ENCODE assay signal across 10 cellular contexts in the genomic region with DNA sequence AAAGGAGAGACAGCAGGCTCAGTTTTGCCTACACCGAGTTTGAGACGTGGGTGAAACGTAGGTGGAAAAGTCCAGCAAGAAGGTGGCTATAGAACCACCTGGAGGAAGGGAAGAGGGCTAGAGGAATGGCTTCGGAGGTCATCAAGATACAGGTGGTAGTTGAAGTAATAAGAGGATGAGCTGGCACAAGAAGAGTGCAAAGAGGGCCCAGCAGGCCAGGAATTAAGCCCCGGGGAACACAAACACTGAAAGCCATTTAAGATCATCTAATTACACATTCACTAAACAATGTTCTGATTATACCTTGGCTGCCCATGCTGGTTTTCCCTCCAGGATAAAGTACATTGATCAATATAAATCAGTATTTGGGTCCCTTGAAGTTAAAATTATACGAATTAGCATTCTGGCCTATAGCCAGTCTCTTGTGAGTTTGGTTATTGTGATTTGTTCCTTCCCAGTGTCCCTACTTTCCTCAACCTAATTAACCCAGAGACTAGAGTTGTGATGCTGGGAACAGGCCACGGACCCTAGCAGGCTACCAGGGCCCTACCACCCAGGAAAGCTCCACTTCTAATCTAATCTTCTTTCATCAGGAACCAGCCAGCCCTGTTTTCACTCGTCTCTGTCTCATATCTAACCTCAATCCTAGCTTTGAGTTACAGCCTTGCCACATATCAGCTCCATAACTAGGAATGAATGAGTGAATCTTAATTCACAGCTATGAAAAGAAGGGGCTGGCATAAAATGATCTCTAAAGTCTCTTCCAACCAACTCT. TPM values are rescaled to one million over a fixed set of nuclear protein-coding genes. Genes with fewer than 3 reads are reported as not detected.
DNase-seq lines count a peak whose midpoint lies in the region; ATAC-seq and TF ChIP-seq lines count a peak whose summit lies in the region.
"Had no signal": no experiment of that assay in that cellular context is flagged by ENCODE, and none has a peak within 500 bp of the region (broad histone marks: within the 10 kb centered on the region; RNA-seq: fewer than 3 reads in every experiment).

No MANE protein-coding gene starts in this region.

- intact Hi-C loops in dorsolateral prefrontal cortex (cut with DNase I) = loop anchor here in 1 of 2 donors (10.0 kb wide), 1 partner anchor 357 kb away; no protein-coding TSS in a partner anchor
- intact Hi-C loops in psoas muscle (cut with DNase I) = no loop called here
- intact Hi-C loops in head of caudate nucleus (cut with DNase I) = no loop called here

- DNase-seq in NCI-H146 (lab: John Stamatoyannopoulos, UW) (peak; percentile 82), dorsolateral prefrontal cortex (no peak), psoas muscle (no peak), occipital lobe (lab: John Stamatoyannopoulos, UW) (no peak), DMS79 treated with DMSO at 0.1 percent for 48 hours (lab: John Stamatoyannopoulos, UW) (no peak), T-helper 2 cell (no peak), head of caudate nucleus (no peak)
- DNase-seq: right lobe of liver, SHP77 had no signal

- H3K4me3 ChIP-seq in BLaER1 = no peak overlapping the region
- no peak overlapping the region for H3K4me3 ChIP-seq in dorsolateral prefrontal cortex
- no peak overlapping the region for H3K4me3 ChIP-seq in psoas muscle
- H3K4me3 ChIP-seq: right lobe of liver had no signal

- no peaks in the 10 kb centered on the region for H3K27me3 ChIP-seq in BLaER1
- H3K27me3 ChIP-seq in dorsolateral prefrontal cortex = no peaks in the 10 kb centered on the region
- no peaks in the 10 kb centered on the region for H3K27me3 ChIP-seq in psoas muscle (ENCODE audit: insufficient read depth in 3 of 3, low read length in 2 of 3)
- H3K27me3 ChIP-seq: right lobe of liver had no signal

- no peak for TF ChIP-seq CTCF in dorsolateral prefrontal cortex (IDR thresholded peaks at IDR 0.05 in 54 of 56, conservative IDR thresholded peaks at IDR 0.05 in 2 of 56; ENCODE audit: low read depth in 1 of 56, partially characterized antibody in 56 of 56)
- no peak for TF ChIP-seq CTCF in psoas muscle (IDR thresholded peaks at IDR 0.05)

- WGBS in psoas muscle, 3 donors = 67 to 81% (median 70%) methylated on average over 8 of the region's 8 CpGs

- H3K36me3 ChIP-seq in BLaER1 (peaks cover 100% of the 10 kb centered on the region), psoas muscle (ENCODE audit: insufficient read depth in 1 of 2, low read depth in 1 of 2) (peaks cover 3 to 93% of the 10 kb centered on the region in 2 donors)

- H3K9ac ChIP-seq in BLaER1 = 0 out of 2 replicates have a peak overlapping the region, but pooled peaks have one; percentile 28

- H3K9me3 ChIP-seq in BLaER1 (no peaks in the 10 kb centered on the region), psoas muscle (no peaks in the 10 kb centered on the region)
- H3K9me3 ChIP-seq: right lobe of liver had no signal

- no peak overlapping the region for H3K4me2 ChIP-seq in BLaER1

- H3K4me1 ChIP-seq in BLaER1 (no peaks in the 10 kb centered on the region), psoas muscle (peaks cover 78% of the 10 kb centered on the region)

- no peaks in the 10 kb centered on the region for H4K20me1 ChIP-seq in BLaER1

- ATAC-seq in psoas muscle = peak; percentile 0 to 9 (median 4)
- ATAC-seq: right lobe of liver had no signal

- H3K27ac ChIP-seq in BLaER1 (no peak overlapping the region), dorsolateral prefrontal cortex (peak overlapping the region in 39 of 59 donors; percentile 3 to 73 (median 40)), psoas muscle (peak overlapping the region; percentile 69)
- H3K27ac ChIP-seq: right lobe of liver had no signal

RNA-seq across cellular contexts. Expression of gene PPP1R15B, which starts 26.4 kb away (rescaled TPM):
- total RNA-seq in dorsolateral prefrontal cortex (10 to 100 TPM; 26.2 to 55.9 (median 35.6) TPM), psoas muscle (10 to 100 TPM; 15.5 to 35.2 (median 26.0) TPM), occipital lobe (43.4 TPM)
- polyA plus RNA-seq in psoas muscle = 10 to 100 TPM; 12.2 to 23.9 (median 12.9) TPM

RNA-seq across cellular contexts. Expression of gene PIK3C2B, which starts 56.6 kb away (rescaled TPM):
- total RNA-seq in dorsolateral prefrontal cortex (100 to 1,000 TPM in 8 of 120 experiments, 10 to 100 TPM in 112; 38.4 to 188 (median 62.6) TPM), psoas muscle (10 to 100 TPM in 3 of 4 donors, 1 to 10 TPM in 1; 8.2 to 20.9 (median 13.9) TPM), occipital lobe (31.0 TPM)
- polyA plus RNA-seq in psoas muscle = 1 to 10 TPM; 1.9 to 3.9 (median 1.9) TPM
